Comparison of ENCODE assay signal across 1 cellular context in the genomic region with DNA sequence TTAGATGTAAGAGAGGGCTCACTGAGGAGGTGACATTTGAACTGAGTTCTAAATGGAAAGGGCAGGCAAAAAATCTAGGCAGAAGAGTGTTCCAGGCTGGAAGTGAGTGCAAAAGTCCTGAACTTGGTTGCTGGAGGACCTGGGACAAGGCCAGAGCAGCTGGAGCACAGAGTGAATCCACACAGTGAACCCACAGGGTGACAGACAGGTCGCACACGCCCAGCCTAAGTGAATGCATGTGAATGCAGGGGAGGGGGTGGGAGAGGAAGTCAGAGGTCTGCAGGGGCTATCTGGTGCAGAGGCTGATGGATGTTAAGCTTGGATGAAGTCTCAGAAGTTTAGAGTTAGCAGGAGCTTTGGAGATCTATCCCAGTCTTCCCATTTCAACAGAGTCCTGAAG.
TF ChIP-seq lines count a peak whose summit lies in the region.

No MANE protein-coding gene starts in this region.

TF ChIP-seq in HepG2, 621 proteins besides CTCF, POLR2A, EP300 and RAD21:
- TF ChIP-seq ZNF879 (CRISPR knock-in tag; IDR thresholded peaks at IDR 0.05) (no peak), ELF4 (CRISPR knock-in tag; IDR thresholded peaks at IDR 0.05; ENCODE audit: borderline replicate concordance) (no peak), NFYB (CRISPR knock-in tag; IDR thresholded peaks at IDR 0.05) (no peak), POLR2AphosphoS5 (IDR thresholded peaks at IDR 0.05; ENCODE audit: low read depth, low read length) (no peak)
- TF ChIP-seq, protein P1, sequence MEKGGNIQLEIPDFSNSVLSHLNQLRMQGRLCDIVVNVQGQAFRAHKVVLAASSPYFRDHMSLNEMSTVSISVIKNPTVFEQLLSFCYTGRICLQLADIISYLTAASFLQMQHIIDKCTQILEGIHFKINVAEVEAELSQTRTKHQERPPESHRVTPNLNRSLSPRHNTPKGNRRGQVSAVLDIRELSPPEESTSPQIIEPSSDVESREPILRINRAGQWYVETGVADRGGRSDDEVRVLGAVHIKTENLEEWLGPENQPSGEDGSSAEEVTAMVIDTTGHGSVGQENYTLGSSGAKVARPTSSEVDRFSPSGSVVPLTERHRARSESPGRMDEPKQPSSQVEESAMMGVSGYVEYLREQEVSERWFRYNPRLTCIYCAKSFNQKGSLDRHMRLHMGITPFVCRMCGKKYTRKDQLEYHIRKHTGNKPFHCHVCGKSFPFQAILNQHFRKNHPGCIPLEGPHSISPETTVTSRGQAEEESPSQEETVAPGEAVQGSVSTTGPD (CRISPR knock-in tag; IDR thresholded peaks at IDR 0.05) = no peak
